Comparison of ENCODE assay signal across 8 cellular contexts in the genomic region with DNA sequence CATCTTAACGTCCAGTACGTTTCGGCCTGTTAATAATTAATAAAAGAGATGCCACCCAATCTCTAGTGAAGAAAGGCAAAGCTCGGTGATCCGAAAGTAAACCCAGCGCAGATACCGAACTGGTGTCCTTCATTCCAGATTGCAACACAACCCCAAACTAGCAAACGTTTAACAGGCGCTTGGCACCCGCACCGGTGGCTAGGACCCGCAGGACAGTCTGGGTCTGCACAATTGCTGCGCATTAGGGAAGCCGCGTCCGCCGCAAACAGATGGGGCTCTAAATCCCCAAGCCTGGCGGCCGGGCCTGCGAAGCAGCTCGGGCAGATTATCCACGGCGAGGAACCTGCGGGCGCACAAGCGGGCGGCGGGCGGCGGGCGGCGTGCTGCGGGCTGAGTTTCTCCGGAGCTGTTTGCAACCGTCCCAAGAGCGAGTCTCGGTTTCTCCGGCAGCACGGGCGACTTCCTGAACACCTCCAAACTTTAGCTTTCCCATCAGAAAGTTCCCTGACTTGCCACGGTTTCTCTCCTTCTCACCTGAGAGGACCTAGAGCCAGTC.
DNase-seq lines count a peak whose midpoint lies in the region; ATAC-seq and TF ChIP-seq lines count a peak whose summit lies in the region.

No MANE protein-coding gene starts in this region.

- intact Hi-C loops in body of pancreas (cut with DNase I): no loop called here

- TF ChIP-seq EP300 in SK-N-SH (IDR thresholded peaks at IDR 0.05; ENCODE audit: borderline replicate concordance in 1 of 2, low read depth in 1 of 2, low read length in 1 of 2): no peak

- peak overlapping the region; percentile 61 to 68 for H3K4me3 ChIP-seq in SK-N-SH (ENCODE audit: low read depth in 2 of 2, low read length in 1 of 2)
- H3K4me3 ChIP-seq in body of pancreas: peak overlapping the region; percentile 56 to 62
- peak overlapping the region; percentile 81 for H3K4me3 ChIP-seq in skeletal muscle satellite cell (ENCODE audit: low read length)

- no peak overlapping the region for H3K27ac ChIP-seq in SK-N-SH (ENCODE audit: low read depth in 2 of 2, low read length in 1 of 2)
- H3K27ac ChIP-seq in body of pancreas: peak overlapping the region; percentile 87 to 98 (median 93)

- POLR2A ChIA-PET in SK-N-SH (lab: Yijun Ruan, JAX): interaction anchor here (0.6 to 0.9 kb wide), 2 partner anchors 182 to 326 kb away, joined by 3 read pairs; no protein-coding TSS in a partner anchor

- H3K9ac ChIP-seq in SK-N-SH (peak overlapping the region; percentile 59; the same call in 1 of the 2 replicates), skeletal muscle satellite cell (ENCODE audit: low read depth, low read length) (peak overlapping the region; percentile 81)

- H3F3A ChIP-seq in SK-N-SH (replicated peaks; ENCODE audit: insufficient read depth): no peaks in the 10 kb centered on the region

- H3K79me2 ChIP-seq in SK-N-SH (ENCODE audit: insufficient read depth): no peaks in the 10 kb centered on the region

- CTCF ChIA-PET in SK-N-SH (lab: Yijun Ruan, JAX): interaction anchor here (0.9 to 8.0 kb wide), 10 partner anchors 9 to 461 kb away, joined by 3 to 95 read pairs (median 4); no protein-coding TSS in a partner anchor

- H3K9me3 ChIP-seq in SK-N-SH (no peaks in the 10 kb centered on the region), body of pancreas (no peaks in the 10 kb centered on the region), skeletal muscle satellite cell (replicated peaks; ENCODE audit: low read length) (no peaks in the 10 kb centered on the region)

- no peak; the same call in 1 of the 2 replicates for TF ChIP-seq RAD21 in SK-N-SH (IDR thresholded peaks at IDR 0.05; ENCODE audit: low read length)

- peaks cover 0 to 7% of the 10 kb centered on the region in 2 experiments; a peak in 3 of 4 replicates for H3K4me1 ChIP-seq in SK-N-SH (ENCODE audit: control insufficient read depth in 1 of 2, insufficient read depth in 2 of 2, low read depth in 1 of 2, low read length in 1 of 2)
- H3K4me1 ChIP-seq in body of pancreas: peaks cover 48% of the 10 kb centered on the region
- H3K4me1 ChIP-seq in skeletal muscle satellite cell (ENCODE audit: control insufficient read depth, insufficient read depth, low read length): peaks cover 10% of the 10 kb centered on the region

- peaks cover 10% of the 10 kb centered on the region; the same call in 1 of the 2 replicates for H3K27me3 ChIP-seq in SK-N-SH (ENCODE audit: insufficient read depth)
- no peaks in the 10 kb centered on the region for H3K27me3 ChIP-seq in body of pancreas
- no peaks in the 10 kb centered on the region for H3K27me3 ChIP-seq in skeletal muscle satellite cell (ENCODE audit: control insufficient read depth, insufficient read depth, low read length)

- H4K20me1 ChIP-seq in SK-N-SH (ENCODE audit: insufficient read depth): no peaks in the 10 kb centered on the region

- peak; percentile 31 to 80 (median 77) for TF ChIP-seq POLR2A in body of pancreas (IDR thresholded peaks at IDR 0.05)

- no peaks in the 10 kb centered on the region for H3K9me2 ChIP-seq in SK-N-SH

- WGBS in SK-N-SH (ENCODE audit: low lambda C conversion rate): 25% methylated on average over 21 of the region's 41 CpGs
- 0 to 1% methylated on average over 18 to 41 of the region's 41 CpGs for WGBS in body of pancreas, 2 donors

- peak; percentile 38 for DNase-seq in AG08395 (ENCODE audit: low spot score)
- DNase-seq in HCEC 1CT: peak; percentile 47
- DNase-seq in SK-N-SH: peak; percentile 73
- DNase-seq in body of pancreas: peak; percentile 65 to 76 (median 68)
- DNase-seq in iPS-NIHi11 (ENCODE audit: low spot score): peak; percentile 43

- no peaks in the 10 kb centered on the region for H3K36me3 ChIP-seq in SK-N-SH (replicated peaks in 1 of 2; ENCODE audit: control insufficient read depth in 1 of 2, insufficient read depth in 2 of 2, low read length in 1 of 2)
- no peaks in the 10 kb centered on the region for H3K36me3 ChIP-seq in body of pancreas (replicated peaks in 1 of 2; ENCODE audit: insufficient read depth in 1 of 2, low read depth in 2 of 2)
- no peaks in the 10 kb centered on the region for H3K36me3 ChIP-seq in skeletal muscle satellite cell (ENCODE audit: insufficient read depth, low read length)

- peak overlapping the region; percentile 38; the same call in 1 of the 2 replicates for H2AFZ ChIP-seq in SK-N-SH (ENCODE audit: low read depth)

- H3K4me2 ChIP-seq in SK-N-SH: peak overlapping the region; percentile 79
- peak overlapping the region; percentile 95 for H3K4me2 ChIP-seq in skeletal muscle satellite cell (ENCODE audit: low read length)

- TF ChIP-seq CTCF in SK-N-SH (IDR thresholded peaks at IDR 0.05) (no peak), body of pancreas (IDR thresholded peaks at IDR 0.05) (peak in 4 of 7 experiments; percentile 24 to 35 (median 24))

- peak; percentile 7 for ATAC-seq in body of pancreas
- ATAC-seq in GM18909 (IDR thresholded peaks at IDR 0.05; ENCODE audit: poor library complexity, unreplicated experiment): no peak
- no peak for ATAC-seq in GM19463 (IDR thresholded peaks at IDR 0.05; ENCODE audit: unreplicated experiment)

TF ChIP-seq in SK-N-SH, 30 proteins besides CTCF, POLR2A, EP300 and RAD21:
- no peak for TF ChIP-seq GATA2 (CRISPR knock-in tag; IDR thresholded peaks at IDR 0.05)
- TF ChIP-seq, protein P1, sequence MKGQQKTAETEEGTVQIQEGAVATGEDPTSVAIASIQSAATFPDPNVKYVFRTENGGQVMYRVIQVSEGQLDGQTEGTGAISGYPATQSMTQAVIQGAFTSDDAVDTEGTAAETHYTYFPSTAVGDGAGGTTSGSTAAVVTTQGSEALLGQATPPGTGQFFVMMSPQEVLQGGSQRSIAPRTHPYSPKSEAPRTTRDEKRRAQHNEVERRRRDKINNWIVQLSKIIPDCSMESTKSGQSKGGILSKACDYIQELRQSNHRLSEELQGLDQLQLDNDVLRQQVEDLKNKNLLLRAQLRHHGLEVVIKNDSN (IDR thresholded peaks at IDR 0.05; ENCODE audit: borderline replicate concordance, low read depth): no peak
- no peak for TF ChIP-seq TEAD4 (IDR thresholded peaks at IDR 0.05; ENCODE audit: borderline replicate concordance, insufficient read depth)
- TF ChIP-seq SMC3 (IDR thresholded peaks at IDR 0.05; ENCODE audit: low read depth, low read length): no peak
- TF ChIP-seq NRF1 (IDR thresholded peaks at IDR 0.05; ENCODE audit: low read depth, low read length): no peak
- TF ChIP-seq, protein P2, sequence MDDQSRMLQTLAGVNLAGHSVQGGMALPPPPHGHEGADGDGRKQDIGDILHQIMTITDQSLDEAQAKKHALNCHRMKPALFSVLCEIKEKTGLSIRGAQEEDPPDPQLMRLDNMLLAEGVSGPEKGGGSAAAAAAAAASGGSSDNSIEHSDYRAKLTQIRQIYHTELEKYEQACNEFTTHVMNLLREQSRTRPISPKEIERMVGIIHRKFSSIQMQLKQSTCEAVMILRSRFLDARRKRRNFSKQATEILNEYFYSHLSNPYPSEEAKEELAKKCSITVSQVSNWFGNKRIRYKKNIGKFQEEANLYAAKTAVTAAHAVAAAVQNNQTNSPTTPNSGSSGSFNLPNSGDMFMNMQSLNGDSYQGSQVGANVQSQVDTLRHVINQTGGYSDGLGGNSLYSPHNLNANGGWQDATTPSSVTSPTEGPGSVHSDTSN (IDR thresholded peaks at IDR 0.05): no peak
- no peak for TF ChIP-seq ELF1 (IDR thresholded peaks at IDR 0.05)
- TF ChIP-seq SIN3A (IDR thresholded peaks at IDR 0.05; ENCODE audit: borderline replicate concordance, low read depth, low read length): no peak
- TF ChIP-seq RCOR1 (IDR thresholded peaks at IDR 0.05; ENCODE audit: low read length): no peak
- no peak for TF ChIP-seq TCF12 (IDR thresholded peaks at IDR 0.05)

Comparison
In these comparisons a context has a peak if more than half of its experiments do, and no peak if none do; other contexts are left out.
1. H3K27ac ChIP-seq: peak in body of pancreas (4 of 4); none in SK-N-SH (0 of 2).
2. Peak in every context shown above with its lines, with median percentiles within 50 percentile points of each other: DNase-seq and H3K4me3 ChIP-seq.